In genomic region chr3:49263490-49263889, GRCh38 we compare ENCODE assay signal across 19 cellular contexts.
"Had no signal": no experiment of that assay in that cellular context is flagged by ENCODE, and none has a peak within 500 bp of the region (broad histone marks: within the 10 kb centered on the region; RNA-seq: fewer than 3 reads in every experiment).

No MANE protein-coding gene starts in this region.

- ATAC-seq: activated naive CD4-positive, alpha-beta T cell treated with anti-CD3 and anti-CD28 coated beads, Interleukin-2, amount 50 U/mL, for 72 hours; left colon; stimulated activated naive CD8-positive, alpha-beta T cell treated with anti-CD3 and anti-CD28 coated beads, Interleukin-15, amount 100 ng/mL, for 72 hours had no signal

- H3K9me3 ChIP-seq: heart right ventricle, vagina had no signal

- H3K9me3 Mint-ChIP-seq: activated naive CD4-positive, alpha-beta T cell treated with anti-CD3 and anti-CD28 coated beads, Interleukin-2, amount 50 U/mL, for 72 hours; naive B cell; neural crest cell; stimulated activated naive CD8-positive, alpha-beta T cell treated with anti-CD3 and anti-CD28 coated beads, Interleukin-15, amount 100 ng/mL, for 72 hours had no signal

- H3K4me1 ChIP-seq: vagina had no signal

- DNase-seq: activated CD4-positive, alpha-beta T cell treated with anti-CD3 and anti-CD28 coated beads for 1 hour; activated CD4-positive, alpha-beta T cell treated with anti-CD3 and anti-CD28 coated beads, Interleukin-2, amount 50 U/mL, for 1 hour; activated gamma-delta T cell treated with Interleukin-2 at 50 U/mL for 16 hours; activated T-cell treated with anti-CD3 and anti-CD28 coated beads, Interleukin-2, amount 50 U/mL, for 1 hour; amniotic stem cell; dermis blood vessel endothelial cell; effector CD8-positive, alpha-beta T cell; erythroblast; heart right ventricle; left colon; naive B cell; stimulated activated CD4-positive, alpha-beta T cell treated with anti-CD3 and anti-CD28 coated beads, Interleukin-4, amount 100 ng/mL, for 4 hours; stimulated activated naive CD8-positive, alpha-beta T cell treated with anti-CD3 and anti-CD28 coated beads, Interleukin-15, amount 100 ng/mL, for 72 hours; T-helper 1 cell; trophoblast cell had no signal

- H3K4me3 Mint-ChIP-seq: naive B cell; neural crest cell; stimulated activated naive CD8-positive, alpha-beta T cell treated with anti-CD3 and anti-CD28 coated beads, Interleukin-15, amount 100 ng/mL, for 72 hours had no signal

- H3K36me3 Mint-ChIP-seq: activated naive CD4-positive, alpha-beta T cell treated with anti-CD3 and anti-CD28 coated beads, Interleukin-2, amount 50 U/mL, for 72 hours; naive B cell had no signal

- H3K36me3 ChIP-seq: vagina had no signal

- H3K4me1 Mint-ChIP-seq: naive B cell; stimulated activated naive CD8-positive, alpha-beta T cell treated with anti-CD3 and anti-CD28 coated beads, Interleukin-15, amount 100 ng/mL, for 72 hours had no signal

- H3K27ac Mint-ChIP-seq: activated naive CD4-positive, alpha-beta T cell treated with anti-CD3 and anti-CD28 coated beads, Interleukin-2, amount 50 U/mL, for 72 hours; naive B cell; stimulated activated naive CD8-positive, alpha-beta T cell treated with anti-CD3 and anti-CD28 coated beads, Interleukin-15, amount 100 ng/mL, for 72 hours had no signal

- H3K27ac ChIP-seq: heart right ventricle, vagina had no signal

- H3K4me3 ChIP-seq: heart right ventricle, lung, vagina had no signal

- H3K27me3 Mint-ChIP-seq: naive B cell; stimulated activated naive CD8-positive, alpha-beta T cell treated with anti-CD3 and anti-CD28 coated beads, Interleukin-15, amount 100 ng/mL, for 72 hours had no signal

- H3K27me3 ChIP-seq: heart right ventricle, vagina had no signal
